ENCODE assay signal across 15 cellular contexts in genomic region chr3:15800780-15801179, GRCh38. TPM values are rescaled to one million over a fixed set of nuclear protein-coding genes. Genes with fewer than 3 reads are reported as not detected.
A peak's percentile ranks its signal among the peaks of the same experiment; 100 is the strongest.
DNase-seq lines count a peak whose midpoint lies in the region; ATAC-seq and TF ChIP-seq lines count a peak whose summit lies in the region.
"Had no signal": no experiment of that assay in that cellular context is flagged by ENCODE, and none has a peak within 500 bp of the region (broad histone marks: within the 10 kb centered on the region; RNA-seq: fewer than 3 reads in every experiment).

No MANE protein-coding gene starts in this region.

- H3K4me1 ChIP-seq in CD4-positive, CD25-positive, alpha-beta regulatory T cell (ENCODE audit: control insufficient read depth, insufficient read depth, low read length, poor library complexity, severe bottlenecking) = peaks cover 58% of the 10 kb centered on the region
- H3K4me1 ChIP-seq in MM.1S (ENCODE audit: low read length) (peaks cover 61% of the 10 kb centered on the region), mesenchymal stem cell (ENCODE audit: control insufficient read depth, insufficient read depth, low read depth, low read length) (no peaks in the 10 kb centered on the region), right atrium auricular region (peaks cover 0 to 30% of the 10 kb centered on the region in 2 donors)

- H3K9ac ChIP-seq in MM.1S (ENCODE audit: low read length) (no peak overlapping the region), mesenchymal stem cell (ENCODE audit: low read length) (peak overlapping the region; percentile 18)

- TF ChIP-seq CTCF in MM.1S (IDR thresholded peaks at IDR 0.05; ENCODE audit: low read length) = no peak
- no peak for TF ChIP-seq CTCF in right atrium auricular region (IDR thresholded peaks at IDR 0.05)

- H3K4me2 ChIP-seq in MM.1S (ENCODE audit: low read depth, low read length) = peak overlapping the region; percentile 23
- no peak overlapping the region for H3K4me2 ChIP-seq in mesenchymal stem cell (ENCODE audit: low read length, poor library complexity, severe bottlenecking)

- H3K14ac ChIP-seq in mesenchymal stem cell (ENCODE audit: low read length in 2 of 2) = no peak overlapping the region

- H4K91ac ChIP-seq in mesenchymal stem cell (ENCODE audit: low read length) = no peak overlapping the region

- peaks cover 93% of the 10 kb centered on the region for H3K79me2 ChIP-seq in MM.1S (ENCODE audit: low read length)

- no peak overlapping the region for H2BK120ac ChIP-seq in mesenchymal stem cell (ENCODE audit: low read depth, low read length)

- no peaks in the 10 kb centered on the region for H4K20me1 ChIP-seq in MM.1S (ENCODE audit: insufficient read depth, low read length)

- CTCF ChIA-PET in activated CD8-positive, alpha-beta T cell treated with anti-CD3 and anti-CD28 coated beads, Interleukin-2, amount 10 ng/mL, durations not matched to agents 7 days and 5 days (lab: Charles Lee) = interaction anchor here (1.1 to 7.8 kb wide), 6 partner anchors 8 to 171 kb away, joined by 3 to 72 read pairs (median 4); no protein-coding TSS in a partner anchor

- H3K36me3 ChIP-seq in CD4-positive, CD25-positive, alpha-beta regulatory T cell (ENCODE audit: control insufficient read depth, insufficient read depth, low read length) = no peaks in the 10 kb centered on the region
- H3K36me3 ChIP-seq in MM.1S (replicated peaks; ENCODE audit: insufficient read depth, low read length) = no peaks in the 10 kb centered on the region
- no peaks in the 10 kb centered on the region for H3K36me3 ChIP-seq in mesenchymal stem cell (ENCODE audit: control insufficient read depth in 1 of 2, insufficient read depth in 2 of 2, low read depth in 1 of 2, low read length in 2 of 2)
- H3K36me3 ChIP-seq in right atrium auricular region = no peaks in the 10 kb centered on the region
- H3K36me3 ChIP-seq: right lobe of liver had no signal

- H3K9me3 Mint-ChIP-seq in CD4-positive, CD25-positive, alpha-beta regulatory T cell = no peaks in the 10 kb centered on the region
- no peaks in the 10 kb centered on the region for H3K9me3 Mint-ChIP-seq in activated CD8-positive, alpha-beta T cell treated with anti-CD3 and anti-CD28 coated beads, Interleukin-2, amount 10 ng/mL, durations not matched to agents 7 days and 5 days (ENCODE audit: insufficient read depth)
- H3K9me3 Mint-ChIP-seq: naive B cell had no signal

- no peak overlapping the region for H2BK5ac ChIP-seq in mesenchymal stem cell (ENCODE audit: low read depth, low read length, poor library complexity, severe bottlenecking)

- no peaks in the 10 kb centered on the region for H3K9me2 ChIP-seq in MM.1S (replicated peaks; ENCODE audit: insufficient read depth, low read length)

- H3K27ac Mint-ChIP-seq in CD4-positive, CD25-positive, alpha-beta regulatory T cell = no peak overlapping the region
- H3K27ac Mint-ChIP-seq in activated CD8-positive, alpha-beta T cell treated with anti-CD3 and anti-CD28 coated beads, Interleukin-2, amount 10 ng/mL, durations not matched to agents 7 days and 5 days = peak overlapping the region; percentile 5

- no peaks in the 10 kb centered on the region for H3K79me1 ChIP-seq in mesenchymal stem cell (replicated peaks; ENCODE audit: low read length, poor library complexity, severe bottlenecking)

- no peaks in the 10 kb centered on the region for H3K9me3 ChIP-seq in CD4-positive, CD25-positive, alpha-beta regulatory T cell (ENCODE audit: control insufficient read depth in 2 of 2, low read length in 2 of 2)
- H3K9me3 ChIP-seq in MM.1S (replicated peaks; ENCODE audit: insufficient read depth, low read length) (no peaks in the 10 kb centered on the region), mesenchymal stem cell (ENCODE audit: control insufficient read depth, low read length) (no peaks in the 10 kb centered on the region), right atrium auricular region (no peaks in the 10 kb centered on the region)
- H3K9me3 ChIP-seq: right lobe of liver had no signal

- no peak overlapping the region for H2BK15ac ChIP-seq in mesenchymal stem cell (ENCODE audit: low read depth, poor library complexity, severe bottlenecking)

- peaks cover 59 to 92% (median 73%) of the 10 kb centered on the region in 4 donors for H3K4me1 Mint-ChIP-seq in CD4-positive, CD25-positive, alpha-beta regulatory T cell
- H3K4me1 Mint-ChIP-seq in activated CD8-positive, alpha-beta T cell treated with anti-CD3 and anti-CD28 coated beads, Interleukin-2, amount 10 ng/mL, durations not matched to agents 7 days and 5 days (ENCODE audit: low read depth) = peaks cover 85% of the 10 kb centered on the region

- peak overlapping the region; percentile 56 for H3K27ac ChIP-seq in CD4-positive, CD25-positive, alpha-beta regulatory T cell (ENCODE audit: insufficient read depth, low read length, poor library complexity, severe bottlenecking)
- peak overlapping the region; percentile 22; the same call in 1 of the 2 replicates for H3K27ac ChIP-seq in MM.1S (ENCODE audit: low read length)
- no peak overlapping the region for H3K27ac ChIP-seq in mesenchymal stem cell (ENCODE audit: low read length, poor library complexity, severe bottlenecking)
- no peak overlapping the region for H3K27ac ChIP-seq in right atrium auricular region

- H2AFZ ChIP-seq in MM.1S (ENCODE audit: low read length) = no peak overlapping the region
- H2AFZ ChIP-seq in mesenchymal stem cell (ENCODE audit: low read depth, low read length) = no peak overlapping the region

- peak overlapping the region in 2 of 4 donors; percentile 24 to 48 for H3K4me3 Mint-ChIP-seq in CD4-positive, CD25-positive, alpha-beta regulatory T cell
- peak overlapping the region; percentile 32 for H3K4me3 Mint-ChIP-seq in activated CD8-positive, alpha-beta T cell treated with anti-CD3 and anti-CD28 coated beads, Interleukin-2, amount 10 ng/mL, durations not matched to agents 7 days and 5 days
- H3K4me3 Mint-ChIP-seq: naive B cell; stimulated activated naive CD8-positive, alpha-beta T cell treated with anti-CD3 and anti-CD28 coated beads, Interleukin-15, Interleukin-2, amounts not matched to agents 100 ng/mL and 50 ng/mL, for 24 hours had no signal

- peaks cover 51% of the 10 kb centered on the region for H3F3A ChIP-seq in MM.1S (ENCODE audit: insufficient read depth, low read length)

- H3K27me3 ChIP-seq in CD4-positive, CD25-positive, alpha-beta regulatory T cell (ENCODE audit: control insufficient read depth, insufficient read depth, low read length) = no peaks in the 10 kb centered on the region
- H3K27me3 ChIP-seq in MM.1S (replicated peaks; ENCODE audit: insufficient read depth, low read length) = no peaks in the 10 kb centered on the region
- H3K27me3 ChIP-seq in mesenchymal stem cell (ENCODE audit: control insufficient read depth in 1 of 2, insufficient read depth in 1 of 2, low read length in 2 of 2) = no peaks in the 10 kb centered on the region
- no peaks in the 10 kb centered on the region for H3K27me3 ChIP-seq in right atrium auricular region
- H3K27me3 ChIP-seq: dorsolateral prefrontal cortex, right lobe of liver had no signal

- no peak overlapping the region for H3K18ac ChIP-seq in mesenchymal stem cell (ENCODE audit: low read depth in 1 of 2, low read length in 2 of 2)

- no peak overlapping the region for H3K23ac ChIP-seq in mesenchymal stem cell (ENCODE audit: low read length in 2 of 2)

- H3K4ac ChIP-seq in mesenchymal stem cell (ENCODE audit: low read depth in 1 of 2, low read length in 2 of 2) = no peak overlapping the region

- H2BK12ac ChIP-seq in mesenchymal stem cell (ENCODE audit: low read length in 2 of 2) = no peak overlapping the region

- ATAC-seq in CD4-positive, CD25-positive, alpha-beta regulatory T cell (ENCODE audit: low read depth in 2 of 2) = no peak
- ATAC-seq in activated CD8-positive, alpha-beta T cell treated with anti-CD3 and anti-CD28 coated beads, Interleukin-2, amount 10 ng/mL, durations not matched to agents 7 days and 5 days = no peak
- no peak for ATAC-seq in GM18502 (IDR thresholded peaks at IDR 0.05; ENCODE audit: poor library complexity, unreplicated experiment)

- H3K4me3 ChIP-seq in CD4-positive, CD25-positive, alpha-beta regulatory T cell (ENCODE audit: low read depth, low read length) = peak overlapping the region; percentile 14
- no peak overlapping the region for H3K4me3 ChIP-seq in MM.1S (ENCODE audit: low read length)
- no peak overlapping the region for H3K4me3 ChIP-seq in mesenchymal stem cell (ENCODE audit: insufficient read depth in 1 of 2, low read depth in 1 of 2, low read length in 2 of 2)
- H3K4me3 ChIP-seq in right atrium auricular region = no peak overlapping the region
- H3K4me3 ChIP-seq: dorsolateral prefrontal cortex, right lobe of liver had no signal

- no peaks in the 10 kb centered on the region for H3K27me3 Mint-ChIP-seq in CD4-positive, CD25-positive, alpha-beta regulatory T cell
- no peaks in the 10 kb centered on the region for H3K27me3 Mint-ChIP-seq in activated CD8-positive, alpha-beta T cell treated with anti-CD3 and anti-CD28 coated beads, Interleukin-2, amount 10 ng/mL, durations not matched to agents 7 days and 5 days (ENCODE audit: low read depth)
- H3K27me3 Mint-ChIP-seq: naive B cell; stimulated activated naive CD8-positive, alpha-beta T cell treated with anti-CD3 and anti-CD28 coated beads, Interleukin-15, Interleukin-2, amounts not matched to agents 100 ng/mL and 50 ng/mL, for 24 hours had no signal

- H3K36me3 Mint-ChIP-seq in CD4-positive, CD25-positive, alpha-beta regulatory T cell = peaks cover 5% of the 10 kb centered on the region
- peaks cover 9% of the 10 kb centered on the region for H3K36me3 Mint-ChIP-seq in activated CD8-positive, alpha-beta T cell treated with anti-CD3 and anti-CD28 coated beads, Interleukin-2, amount 10 ng/mL, durations not matched to agents 7 days and 5 days (ENCODE audit: low read depth)
- H3K36me3 Mint-ChIP-seq: naive B cell had no signal

- POLR2A ChIA-PET in activated CD8-positive, alpha-beta T cell treated with anti-CD3 and anti-CD28 coated beads, Interleukin-2, amount 10 ng/mL, durations not matched to agents 7 days and 5 days (lab: Charles Lee) = interaction anchor here (0.7 kb wide), 1 partner anchor 57 kb away, joined by 4 read pairs; no protein-coding TSS in a partner anchor

- H2AK5ac ChIP-seq in mesenchymal stem cell (ENCODE audit: low read length, severe bottlenecking) = no peak overlapping the region

- no peak overlapping the region for H4K8ac ChIP-seq in mesenchymal stem cell (ENCODE audit: low read length)

- no peak for DNase-seq in CD4-positive, CD25-positive, alpha-beta regulatory T cell
- no peak for DNase-seq in MM.1S
- no peak for DNase-seq in activated CD8-positive, alpha-beta T cell treated with anti-CD3 and anti-CD28 coated beads, Interleukin-2, amount 10 ng/mL, durations not matched to agents 7 days and 5 days
- DNase-seq in mesenchymal stem cell = no peak
- no peak for DNase-seq in right atrium auricular region (ENCODE audit: low spot score)
- no peak for DNase-seq in activated effector memory CD4-positive, alpha-beta T cell treated with Interleukin-2 at 50 U/mL for 16 hours
- DNase-seq in HCEC 1CT = no peak
- DNase-seq: amygdala; dorsolateral prefrontal cortex; KG1; naive B cell; right lobe of liver; stimulated activated CD4-positive, alpha-beta T cell treated with anti-CD3 and anti-CD28 coated beads, Interleukin-4, amount 100 ng/mL, for 4 hours had no signal

RNA-seq across cellular contexts. Expression of gene ANKRD28, which starts 3.0 kb away (rescaled TPM):
- 77.1 TPM for total RNA-seq in CD4-positive, CD25-positive, alpha-beta regulatory T cell
- polyA plus RNA-seq in CD4-positive, CD25-positive, alpha-beta regulatory T cell = 10 to 100 TPM in 1 of 4 donors, 1 to 10 TPM in 3; 6.9 to 10.7 (median 8.5) TPM
- total RNA-seq in activated CD8-positive, alpha-beta T cell treated with anti-CD3 and anti-CD28 coated beads, Interleukin-2, amount 10 ng/mL, durations not matched to agents 7 days and 5 days = 10 to 100 TPM; 30.7 to 37.7 TPM
- 38.8 TPM for polyA plus RNA-seq in mesenchymal stem cell (2013, experiment 1 of 2)
- polyA plus RNA-seq in mesenchymal stem cell (2013, experiment 2 of 2) = 42.1 TPM
- total RNA-seq in right atrium auricular region = 10 to 100 TPM in 1 of 2 donors, 1 to 10 TPM in 1; 9.2 to 11.3 TPM

Comparison
In these comparisons a context has a peak if more than half of its experiments do, and no peak if none do; other contexts are left out.
1. H3K27ac ChIP-seq: peak in CD4-positive, CD25-positive, alpha-beta regulatory T cell (single experiment) and MM.1S (single experiment); none in mesenchymal stem cell (single experiment) and right atrium auricular region (0 of 2).